ENCODE assay signal across 1 cellular context in the genomic region with DNA sequence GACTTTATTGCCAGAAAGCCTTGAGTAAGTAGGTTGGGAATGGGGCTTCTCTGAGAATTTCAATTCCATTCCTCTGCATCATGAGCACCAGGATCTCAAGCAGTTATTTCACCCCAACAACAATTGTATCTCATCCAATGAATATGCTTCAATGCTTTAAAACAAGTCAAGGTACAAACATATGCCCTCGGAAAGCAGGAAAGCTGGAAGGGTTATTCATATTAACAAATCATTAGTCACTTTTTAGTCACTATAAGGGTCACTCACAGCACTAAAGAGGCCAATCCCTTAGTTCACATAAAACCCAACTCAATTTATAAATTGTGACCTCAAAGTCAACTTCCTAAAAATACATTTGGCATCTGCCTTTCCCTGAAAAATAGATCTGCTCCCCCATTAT.
A peak's percentile ranks its signal among the peaks of the same experiment; 100 is the strongest.
TF ChIP-seq lines count a peak whose summit lies in the region.

No MANE protein-coding gene starts in this region.

TF ChIP-seq in SK-N-SH, 30 proteins besides CTCF, POLR2A, EP300 and RAD21 (continued from another document):
- TF ChIP-seq, protein P1, sequence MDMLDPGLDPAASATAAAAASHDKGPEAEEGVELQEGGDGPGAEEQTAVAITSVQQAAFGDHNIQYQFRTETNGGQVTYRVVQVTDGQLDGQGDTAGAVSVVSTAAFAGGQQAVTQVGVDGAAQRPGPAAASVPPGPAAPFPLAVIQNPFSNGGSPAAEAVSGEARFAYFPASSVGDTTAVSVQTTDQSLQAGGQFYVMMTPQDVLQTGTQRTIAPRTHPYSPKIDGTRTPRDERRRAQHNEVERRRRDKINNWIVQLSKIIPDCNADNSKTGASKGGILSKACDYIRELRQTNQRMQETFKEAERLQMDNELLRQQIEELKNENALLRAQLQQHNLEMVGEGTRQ (IDR thresholded peaks at IDR 0.05; ENCODE audit: borderline replicate concordance, low read depth, low read length): no peak
- TF ChIP-seq FOSL2 (IDR thresholded peaks at IDR 0.05; ENCODE audit: borderline replicate concordance, low read depth) (peak; percentile 61; the same call in 1 of the 2 replicates), RCOR1 (IDR thresholded peaks at IDR 0.05; ENCODE audit: low read length) (no peak), NFIC (IDR thresholded peaks at IDR 0.05; ENCODE audit: borderline replicate concordance) (peak; percentile 74), GABPA (IDR thresholded peaks at IDR 0.05; ENCODE audit: low read depth) (no peak), TCF12 (IDR thresholded peaks at IDR 0.05) (peak; percentile 79), REST (IDR thresholded peaks at IDR 0.05; ENCODE audit: low read depth, low read length) (no peak), YY1 (IDR thresholded peaks at IDR 0.05; ENCODE audit: low read depth) (no peak), MEF2A (IDR thresholded peaks at IDR 0.05; ENCODE audit: borderline replicate concordance, low read depth) (peak; percentile 79), TEAD4 (IDR thresholded peaks at IDR 0.05; ENCODE audit: borderline replicate concordance, insufficient read depth) (peak; percentile 65), MXI1 (IDR thresholded peaks at IDR 0.05; ENCODE audit: low read depth, low read length) (no peak)
- TF ChIP-seq, protein P2, sequence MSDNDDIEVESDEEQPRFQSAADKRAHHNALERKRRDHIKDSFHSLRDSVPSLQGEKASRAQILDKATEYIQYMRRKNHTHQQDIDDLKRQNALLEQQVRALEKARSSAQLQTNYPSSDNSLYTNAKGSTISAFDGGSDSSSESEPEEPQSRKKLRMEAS (IDR thresholded peaks at IDR 0.05; ENCODE audit: low read depth): 0 out of 2 replicates have a peak, but pooled peaks have one; percentile 25
